Comparison of ENCODE assay signal across 8 cellular contexts in the genomic region with DNA sequence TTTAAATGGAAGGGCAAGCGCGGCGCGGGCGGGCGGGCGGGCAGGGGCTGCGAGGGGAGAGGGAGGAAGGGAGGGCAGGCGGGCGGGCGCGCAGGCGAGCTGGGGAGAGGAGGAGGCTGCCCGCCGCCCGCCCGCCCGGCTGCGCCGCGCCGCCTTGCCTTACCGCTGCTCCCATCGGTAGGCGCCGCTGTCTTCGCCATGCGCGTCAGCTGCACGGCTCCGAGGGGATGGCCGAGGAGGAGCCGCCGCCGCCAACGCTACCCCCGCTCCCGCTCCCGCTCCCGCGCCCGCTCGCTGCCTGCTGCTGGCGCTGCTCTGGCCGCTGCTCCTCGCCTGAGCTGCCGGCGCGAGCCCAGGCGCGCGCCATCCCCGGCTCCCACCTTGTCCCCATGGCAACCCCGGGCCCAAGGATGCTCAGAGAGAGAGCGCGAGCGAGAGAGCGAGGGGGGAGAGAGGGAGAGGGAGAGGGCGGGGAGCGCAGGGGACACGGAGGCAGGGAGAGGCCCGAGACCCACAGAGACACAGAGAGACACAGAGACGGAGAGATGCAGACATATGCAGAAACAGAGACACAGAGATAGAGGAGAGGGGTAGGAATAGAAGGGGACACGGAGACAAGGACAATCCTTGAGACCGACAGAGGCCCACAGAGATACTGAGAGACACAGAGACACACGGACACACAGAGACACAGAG. TPM values are rescaled to one million over a fixed set of nuclear protein-coding genes. Genes with fewer than 3 reads are reported as not detected.
DNase-seq lines count a peak whose midpoint lies in the region; ATAC-seq and TF ChIP-seq lines count a peak whose summit lies in the region.

No MANE protein-coding gene starts in this region.

- peak overlapping the region; percentile 40 for H2AFZ ChIP-seq in neural progenitor cell (replicated peaks)

- H3F3A ChIP-seq in DOHH2 (ENCODE audit: control insufficient read depth, insufficient read depth) (peaks cover 10% of the 10 kb centered on the region), neural progenitor cell (ENCODE audit: low read depth) (peaks cover 38% of the 10 kb centered on the region)

- peaks cover 20% of the 10 kb centered on the region for H3K4me1 Mint-ChIP-seq in activated T-helper 17 cell treated with anti-CD3 and anti-CD28 coated beads, Interleukin-2, amount 50 U/mL, for 72 hours
- peaks cover 20% of the 10 kb centered on the region for H3K4me1 Mint-ChIP-seq in neural progenitor cell

- no peaks in the 10 kb centered on the region for H3K36me3 Mint-ChIP-seq in activated T-helper 17 cell treated with anti-CD3 and anti-CD28 coated beads, Interleukin-2, amount 50 U/mL, for 72 hours (ENCODE audit: low read depth)
- H3K36me3 Mint-ChIP-seq in neural progenitor cell, result no peaks in the 10 kb centered on the region

- in situ Hi-C loops in KBM-7 (cut with MboI; ENCODE audit: low pct_unique_long_range_greater_than_20kb, low sequenced_read_pairs), result no loop called here

- no peaks in the 10 kb centered on the region for H3K9me3 ChIP-seq in DOHH2 (ENCODE audit: control insufficient read depth, insufficient read depth, low read length)
- no peaks in the 10 kb centered on the region for H3K9me3 ChIP-seq in neural progenitor cell (ENCODE audit: low read depth)

- no peaks in the 10 kb centered on the region for H3K9me3 Mint-ChIP-seq in activated T-helper 17 cell treated with anti-CD3 and anti-CD28 coated beads, Interleukin-2, amount 50 U/mL, for 72 hours
- no peaks in the 10 kb centered on the region for H3K9me3 Mint-ChIP-seq in neural progenitor cell

- DNase-seq in KBM-7 (peak; percentile 78), fibroblast of the conjunctiva (ENCODE audit: low read depth) (peak; percentile 31), neural progenitor cell (ENCODE audit: low spot score) (peak; percentile 96)
- DNase-seq in stimulated activated naive CD8-positive, alpha-beta T cell treated with anti-CD3 and anti-CD28 coated beads, Interleukin-15, Interleukin-2, amounts not matched to agents 100 U/mL and 50 U/mL, for 24 hours, result peak; percentile 81

- ATAC-seq in activated T-helper 17 cell treated with anti-CD3 and anti-CD28 coated beads, Interleukin-2, amount 50 U/mL, for 72 hours (replicated peaks), result peak; percentile 91
- peak; percentile 95 for ATAC-seq in stimulated activated naive CD8-positive, alpha-beta T cell treated with anti-CD3 and anti-CD28 coated beads, Interleukin-15, Interleukin-2, amounts not matched to agents 100 U/mL and 50 U/mL, for 24 hours
- no peak for ATAC-seq in GM18868 (IDR thresholded peaks at IDR 0.05; ENCODE audit: unreplicated experiment)

- TF ChIP-seq CTCF in DOHH2 (IDR thresholded peaks at IDR 0.05; ENCODE audit: low read depth, low read length, poor library complexity, severe bottlenecking), result peak; percentile 40
- peak; percentile 51 for TF ChIP-seq CTCF in neural progenitor cell (IDR thresholded peaks at IDR 0.05)

- no peaks in the 10 kb centered on the region for H3K36me3 ChIP-seq in DOHH2 (ENCODE audit: control insufficient read depth, low read length)
- H3K36me3 ChIP-seq in neural progenitor cell, result no peaks in the 10 kb centered on the region

- H3K4me3 Mint-ChIP-seq in activated T-helper 17 cell treated with anti-CD3 and anti-CD28 coated beads, Interleukin-2, amount 50 U/mL, for 72 hours, result no peak overlapping the region
- H3K4me3 Mint-ChIP-seq in neural progenitor cell, result no peak overlapping the region

- H3K27ac ChIP-seq in DOHH2 (ENCODE audit: low read depth, low read length) (no peak overlapping the region), neural progenitor cell (no peak overlapping the region)

- H3K4me1 ChIP-seq in DOHH2 (ENCODE audit: control insufficient read depth, low read length), result peaks cover 42% of the 10 kb centered on the region
- peaks cover 4% of the 10 kb centered on the region for H3K4me1 ChIP-seq in neural progenitor cell

- H3K9me2 ChIP-seq in DOHH2 (replicated peaks; ENCODE audit: control insufficient read depth, low read length), result no peaks in the 10 kb centered on the region

- no peak overlapping the region for H3K27ac Mint-ChIP-seq in activated T-helper 17 cell treated with anti-CD3 and anti-CD28 coated beads, Interleukin-2, amount 50 U/mL, for 72 hours
- no peak overlapping the region for H3K27ac Mint-ChIP-seq in neural progenitor cell

- H3K4me3 ChIP-seq in DOHH2 (ENCODE audit: low read length), result peak overlapping the region; percentile 71
- peak overlapping the region; percentile 61 for H3K4me3 ChIP-seq in neural progenitor cell

- H4K20me1 ChIP-seq in DOHH2 (ENCODE audit: control insufficient read depth, insufficient read depth, low read depth, low read length) (no peaks in the 10 kb centered on the region), neural progenitor cell (ENCODE audit: low read depth) (peaks cover 41% of the 10 kb centered on the region)

- no peak overlapping the region for H3K9ac ChIP-seq in neural progenitor cell

- H3K79me2 ChIP-seq in DOHH2 (ENCODE audit: control insufficient read depth, low read length), result no peaks in the 10 kb centered on the region
- H3K79me2 ChIP-seq in neural progenitor cell (ENCODE audit: low read depth), result no peaks in the 10 kb centered on the region

- H3K4me2 ChIP-seq in DOHH2 (ENCODE audit: low read length), result peak overlapping the region; percentile 81
- H3K4me2 ChIP-seq in neural progenitor cell, result peak overlapping the region; percentile 98

- peaks cover 19% of the 10 kb centered on the region for H3K27me3 Mint-ChIP-seq in activated T-helper 17 cell treated with anti-CD3 and anti-CD28 coated beads, Interleukin-2, amount 50 U/mL, for 72 hours
- H3K27me3 Mint-ChIP-seq in neural progenitor cell (ENCODE audit: insufficient read depth, low read depth), result peaks cover 40% of the 10 kb centered on the region

- H3K27me3 ChIP-seq in DOHH2 (ENCODE audit: control insufficient read depth, low read length) (peaks cover 45% of the 10 kb centered on the region), neural progenitor cell (peaks cover 100% of the 10 kb centered on the region)

TF ChIP-seq in PFSK-1, 5 proteins besides CTCF, POLR2A, EP300 and RAD21:
- peak; percentile 54 for TF ChIP-seq FOXP2 (optimal IDR thresholded peaks at IDR 0.05; ENCODE audit: borderline replicate concordance, extremely low read depth, extremely low read length, insufficient read depth)
- TF ChIP-seq TAF1 (IDR thresholded peaks at IDR 0.05; ENCODE audit: borderline replicate concordance, insufficient read depth, low read length), result no peak
TF ChIP-seq in PFSK-1: peak in this region for 1.

RNA-seq across cellular contexts. Expression of a gene that starts 40.3 kb away (rescaled TPM):
- 25.0 TPM for polyA plus RNA-seq in PFSK-1 (2012; ENCODE audit: insufficient read length, low read depth)
- total RNA-seq in activated T-helper 17 cell treated with anti-CD3 and anti-CD28 coated beads, Interleukin-2, amount 50 U/mL, for 72 hours, result 10 to 100 TPM; 37.4 to 45.7 TPM
- total RNA-seq in neural progenitor cell (ENCODE audit: low replicate concordance), result 19.8 and 54.2 TPM in 2 replicates

RNA-seq across cellular contexts. Expression of a gene that starts 43.0 kb away (rescaled TPM):
- polyA plus RNA-seq in PFSK-1 (2012; ENCODE audit: insufficient read length, low read depth), result 27.8 TPM
- total RNA-seq in activated T-helper 17 cell treated with anti-CD3 and anti-CD28 coated beads, Interleukin-2, amount 50 U/mL, for 72 hours, result 10 to 100 TPM; 17.2 to 18.0 TPM
- 6.5 and 13.0 TPM in 2 replicates for total RNA-seq in neural progenitor cell (ENCODE audit: low replicate concordance)

RNA-seq across cellular contexts. Expression of a gene that starts 44.9 kb away (rescaled TPM):
- 1.0 TPM for polyA plus RNA-seq in PFSK-1 (2012; ENCODE audit: insufficient read length, low read depth)
- total RNA-seq in activated T-helper 17 cell treated with anti-CD3 and anti-CD28 coated beads, Interleukin-2, amount 50 U/mL, for 72 hours, result 10 to 100 TPM; 33.1 to 95.9 TPM
- 0.31 and 0.69 TPM in 2 replicates for total RNA-seq in neural progenitor cell (ENCODE audit: low replicate concordance)

Comparison
In these comparisons a context has a peak if more than half of its experiments do, and no peak if none do; other contexts are left out.
1. DNase-seq: peak in every context shown above with its lines; median percentile 96 in neural progenitor cell; 81 in stimulated activated naive CD8-positive, alpha-beta T cell treated with anti-CD3 and anti-CD28 coated beads, Interleukin-15, Interleukin-2, amounts not matched to agents 100 U/mL and 50 U/mL, for 24 hours; 78 in KBM-7; 31 in fibroblast of the conjunctiva.
2. RNA of a gene that starts 44.9 kb away (total RNA-seq): 33.1 to 95.9 TPM in activated T-helper 17 cell treated with anti-CD3 and anti-CD28 coated beads, Interleukin-2, amount 50 U/mL, for 72 hours; 0.31 to 0.69 TPM in neural progenitor cell; every median in the first group is over 10 times any median in the second.